Comparison of ENCODE assay signal across 27 cellular contexts in the genomic region with DNA sequence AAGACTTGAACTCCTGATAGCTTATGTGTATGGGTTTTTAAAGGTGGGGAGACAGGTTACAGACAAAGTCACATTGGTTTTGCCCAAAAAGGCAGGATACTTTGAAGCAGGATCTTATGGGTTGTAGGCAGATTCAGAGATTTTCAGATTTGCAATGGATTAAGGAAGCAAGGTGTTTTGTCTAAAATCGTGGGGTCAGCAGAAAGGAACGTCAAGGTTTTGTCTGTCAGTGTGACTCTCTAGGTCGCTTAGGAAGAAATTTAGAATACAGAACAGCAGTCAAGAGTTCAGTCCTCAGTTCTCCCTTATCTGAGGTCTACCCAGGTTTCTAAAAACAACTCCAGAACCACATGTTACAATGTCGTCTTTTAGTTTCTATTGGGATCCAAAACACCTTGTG.
"Had no signal": no experiment of that assay in that cellular context is flagged by ENCODE, and none has a peak within 500 bp of the region (broad histone marks: within the 10 kb centered on the region; RNA-seq: fewer than 3 reads in every experiment).

No MANE protein-coding gene starts in this region.

- H3K36me3 ChIP-seq: stomach, suprapubic skin, thoracic aorta, thyroid gland, tibial artery, tibial nerve, transverse colon, upper lobe of left lung, upper lobe of right lung, uterus, vagina had no signal

- H3K9me3 ChIP-seq: stomach, testis, thoracic aorta, thyroid gland, tibial artery, transverse colon, uterus, vagina had no signal

- H3K27me3 ChIP-seq: stomach, suprapubic skin, testis, thyroid gland, tibial artery, tibial nerve, transverse colon, upper lobe of left lung, upper lobe of right lung, uterus, vagina had no signal

- DNase-seq: stimulated activated CD4-positive, alpha-beta T cell treated with anti-CD3 and anti-CD28 coated beads, Interleukin-2, amount 100 ng/mL, for 48 hours; stimulated activated CD4-positive, alpha-beta T cell treated with anti-CD3 and anti-CD28 coated beads, Interleukin-4, amount 100 ng/mL, for 1 hour; stimulated activated CD4-positive, alpha-beta T cell treated with anti-CD3 and anti-CD28 coated beads, Interleukin-4, amount 100 ng/mL, for 24 hours; stimulated activated CD4-positive, alpha-beta T cell treated with anti-CD3 and anti-CD28 coated beads, Interleukin-4, amount 100 ng/mL, for 4 hours; stimulated activated CD8-positive, alpha-beta memory T cell treated with anti-CD3 and anti-CD28 coated beads, Interleukin-4, amount 100 ng/mL, for 48 hours; stimulated activated naive B cell treated with anti-CD40 and anti-IgM and Interleukin-4, amounts not matched to agents 10 μg/mL and 1 μg/mL and 100 μg/mL, for 72 hours; stimulated activated naive CD4-positive, alpha-beta T cell; stimulated activated naive CD4-positive, alpha-beta T cell treated with Interleukin-2 at 50 U/mL for 16 hours; stimulated activated naive CD8-positive, alpha-beta T cell treated with anti-CD3 and anti-CD28 coated beads, Interleukin-15, amount 100 ng/mL, for 72 hours; stimulated activated naive CD8-positive, alpha-beta T cell treated with anti-CD3 and anti-CD28 coated beads, Interleukin-15, Interleukin-2, amounts not matched to agents 100 U/mL and 50 U/mL, for 24 hours; stomach; substantia nigra; testis; thyroid gland; tibial artery; transverse colon; trophoblast cell; upper lobe of left lung; upper lobe of right lung; uterus had no signal

- H3K4me3 ChIP-seq: stomach, suprapubic skin, testis, thoracic aorta, thyroid gland, tibial artery, tibial nerve, transverse colon, upper lobe of left lung, upper lobe of right lung, uterus, vagina had no signal

- FAIRE-seq: urothelium cell line had no signal

- H3K27ac ChIP-seq: stomach, suprapubic skin, testis, thoracic aorta, thyroid gland, tibial artery, tibial nerve, transverse colon, upper lobe of left lung, upper lobe of right lung, uterus, vagina had no signal

- H3K4me1 ChIP-seq: stomach, suprapubic skin, testis, thyroid gland, tibial artery, tibial nerve, transverse colon, upper lobe of left lung, upper lobe of right lung, uterus, vagina had no signal

- ATAC-seq: stimulated activated effector memory CD8-positive, alpha-beta T cell treated with anti-CD3 and anti-CD28 coated beads, Interleukin-12 subunit alpha, Interleukin-12 subunit beta, amount 100 ng/mL, for 72 hours; stimulated activated memory B cell treated with anti-CD40 and anti-IgM and Interleukin-4, amounts not matched to agents 10 μg/mL and 1 μg/mL and 100 μg/mL, for 72 hours; stimulated activated naive B cell treated with anti-CD40 and anti-IgM and Interleukin-4, amounts not matched to agents 10 μg/mL and 1 μg/mL and 100 μg/mL, for 72 hours; stimulated activated naive CD8-positive, alpha-beta T cell treated with anti-CD3 and anti-CD28 coated beads, Interleukin-15, amount 100 ng/mL, for 72 hours; stimulated activated naive CD8-positive, alpha-beta T cell treated with anti-CD3 and anti-CD28 coated beads, Interleukin-15, Interleukin-2, amounts not matched to agents 100 U/mL and 50 U/mL, for 24 hours; upper lobe of right lung had no signal
